Comparison of ENCODE assay signal across 27 cellular contexts in the genomic region with DNA sequence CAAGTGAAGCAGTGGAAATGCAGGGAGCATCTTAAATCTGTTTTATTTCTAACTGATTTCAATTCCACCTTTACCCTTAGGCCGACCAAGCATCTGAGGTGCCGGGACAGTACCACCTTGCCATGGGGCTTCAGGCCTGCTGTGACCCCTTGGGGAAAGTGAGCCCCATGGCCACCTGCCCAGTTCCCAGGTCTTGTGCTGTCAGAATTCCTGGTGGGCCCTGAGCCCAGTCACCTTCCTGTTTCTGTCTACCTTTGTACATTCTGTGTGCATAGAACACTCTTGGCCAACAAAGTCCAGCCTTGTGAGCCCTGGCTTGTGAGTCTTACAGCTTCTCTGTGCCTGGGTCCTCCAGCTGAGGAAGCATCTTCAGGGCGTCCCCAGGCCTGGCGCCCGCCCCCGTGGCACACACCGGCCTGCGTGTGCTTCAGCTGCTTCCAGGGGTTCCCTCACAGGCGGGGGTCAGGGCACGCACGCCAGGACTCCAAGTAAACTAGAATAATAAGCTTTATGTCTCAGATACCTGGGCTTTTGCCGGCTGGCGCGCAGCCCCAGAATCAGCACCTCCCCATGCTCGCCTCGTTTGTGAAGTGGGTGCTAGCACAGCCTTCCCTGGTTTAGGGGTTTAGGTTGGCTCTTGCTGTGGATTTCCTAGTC.
"Had no signal": no experiment of that assay in that cellular context is flagged by ENCODE, and none has a peak within 500 bp of the region (broad histone marks: within the 10 kb centered on the region; RNA-seq: fewer than 3 reads in every experiment).

No MANE protein-coding gene starts in this region.

- H3K9me3 ChIP-seq: left lung, ovary, prostate gland, sigmoid colon, suprapubic skin, upper lobe of right lung had no signal

- H3K27me3 ChIP-seq: cardiac muscle cell, left lung, ovary, sigmoid colon, suprapubic skin, upper lobe of right lung had no signal

- H3K4me3 ChIP-seq: cardiac muscle cell, left lung, lung, ovary, prostate gland, sigmoid colon, suprapubic skin, upper lobe of right lung had no signal

- H3K27ac ChIP-seq: cardiac muscle cell, left lung, ovary, suprapubic skin, upper lobe of right lung had no signal

- DNase-seq: activated CD4-positive, alpha-beta T cell treated with anti-CD3 and anti-CD28 coated beads for 36 hours; activated CD4-positive, CD25-positive, alpha-beta regulatory T cell; activated CD8-positive, alpha-beta T cell treated with anti-CD3 and anti-CD28 coated beads, Interleukin-2, amount 10 ng/mL, durations not matched to agents 7 days and 5 days; activated naive CD4-positive, alpha-beta T cell; activated T-cell treated with anti-CD3 and anti-CD28 coated beads for 4 hours; activated T-cell treated with anti-CD3 and anti-CD28 coated beads, Interleukin-2, amount 50 U/mL, for 72 hours; cerebellar nuclear complex; effector CD8-positive, alpha-beta T cell; head of caudate nucleus; hypothalamus; immature natural killer cell; kidney; mesendoderm; natural killer cell; ovary; retina; sigmoid colon; small intestine; stimulated activated CD4-positive, alpha-beta T cell treated with anti-CD3 and anti-CD28 coated beads, Interleukin-2, amount 100 ng/mL, for 24 hours; stimulated activated naive CD4-positive, alpha-beta T cell; T-helper 1 cell; upper lobe of right lung had no signal

- H3K36me3 ChIP-seq: ovary, prostate gland had no signal
